7 cellular contexts compared by ENCODE assay signal in genomic region chr14:96741151-96741977, GRCh38.
DNase-seq lines count a peak whose midpoint lies in the region; ATAC-seq and TF ChIP-seq lines count a peak whose summit lies in the region.

No MANE protein-coding gene starts in this region.

- H3K27ac ChIP-seq in mucosa of rectum (ENCODE audit: low read depth in 2 of 2, low read length in 2 of 2): no peak overlapping the region

- peaks cover 0 to 2% of the 10 kb centered on the region in 2 donors for H3K4me1 ChIP-seq in mucosa of rectum (ENCODE audit: control insufficient read depth in 2 of 2, insufficient read depth in 2 of 2, low read length in 2 of 2)

- peaks cover 32 to 36% of the 10 kb centered on the region in 2 donors for H3K27me3 ChIP-seq in mucosa of rectum (ENCODE audit: control insufficient read depth in 2 of 2, insufficient read depth in 2 of 2, low read length in 2 of 2)

- H3K4me3 ChIP-seq in epithelial cell of esophagus (ENCODE audit: low read length) (peak overlapping the region; percentile 45), mucosa of rectum (ENCODE audit: low read length in 2 of 2) (peak overlapping the region; percentile 34 to 41)

- peak; percentile 54 for DNase-seq in NCI-H526 treated with DMSO at 0.1 percent for 48 hours (lab: John Stamatoyannopoulos, UW)
- DNase-seq in activated CD8-positive, alpha-beta memory T cell treated with anti-CD3 and anti-CD28 coated beads, Interleukin-2, amount 50 U/mL, for 4 hours: peak; percentile 76
- peak; percentile 50 for DNase-seq in epithelial cell of esophagus (ENCODE audit: low read depth)
- DNase-seq in stimulated activated CD8-positive, alpha-beta memory T cell treated with anti-CD3 and anti-CD28 coated beads, Interleukin-4, amount 100 ng/mL, for 4 hours (ENCODE audit: low read depth in 2 of 2, low spot score in 1 of 2): peak; percentile 33 to 54

- H3K9me3 ChIP-seq in mucosa of rectum (ENCODE audit: control insufficient read depth in 2 of 2, low read length in 2 of 2): no peaks in the 10 kb centered on the region

- peak; percentile 75 for TF ChIP-seq CTCF in GM12873 (IDR thresholded peaks at IDR 0.05; ENCODE audit: insufficient read depth, low read depth, low read length, missing control alignments)
- TF ChIP-seq CTCF in epithelial cell of esophagus (IDR thresholded peaks at IDR 0.05; ENCODE audit: insufficient read depth, low read depth, low read length, missing control alignments): peak; percentile 67

- no peaks in the 10 kb centered on the region for H3K36me3 ChIP-seq in mucosa of rectum (ENCODE audit: control insufficient read depth in 2 of 2, insufficient read depth in 2 of 2, low read length in 2 of 2)

- no peak overlapping the region for H3K9ac ChIP-seq in mucosa of rectum (ENCODE audit: low read depth in 1 of 2, low read length in 2 of 2)

- ATAC-seq in HG02852 (IDR thresholded peaks at IDR 0.05; ENCODE audit: unreplicated experiment): peak; percentile 72
